In the genomic region with DNA sequence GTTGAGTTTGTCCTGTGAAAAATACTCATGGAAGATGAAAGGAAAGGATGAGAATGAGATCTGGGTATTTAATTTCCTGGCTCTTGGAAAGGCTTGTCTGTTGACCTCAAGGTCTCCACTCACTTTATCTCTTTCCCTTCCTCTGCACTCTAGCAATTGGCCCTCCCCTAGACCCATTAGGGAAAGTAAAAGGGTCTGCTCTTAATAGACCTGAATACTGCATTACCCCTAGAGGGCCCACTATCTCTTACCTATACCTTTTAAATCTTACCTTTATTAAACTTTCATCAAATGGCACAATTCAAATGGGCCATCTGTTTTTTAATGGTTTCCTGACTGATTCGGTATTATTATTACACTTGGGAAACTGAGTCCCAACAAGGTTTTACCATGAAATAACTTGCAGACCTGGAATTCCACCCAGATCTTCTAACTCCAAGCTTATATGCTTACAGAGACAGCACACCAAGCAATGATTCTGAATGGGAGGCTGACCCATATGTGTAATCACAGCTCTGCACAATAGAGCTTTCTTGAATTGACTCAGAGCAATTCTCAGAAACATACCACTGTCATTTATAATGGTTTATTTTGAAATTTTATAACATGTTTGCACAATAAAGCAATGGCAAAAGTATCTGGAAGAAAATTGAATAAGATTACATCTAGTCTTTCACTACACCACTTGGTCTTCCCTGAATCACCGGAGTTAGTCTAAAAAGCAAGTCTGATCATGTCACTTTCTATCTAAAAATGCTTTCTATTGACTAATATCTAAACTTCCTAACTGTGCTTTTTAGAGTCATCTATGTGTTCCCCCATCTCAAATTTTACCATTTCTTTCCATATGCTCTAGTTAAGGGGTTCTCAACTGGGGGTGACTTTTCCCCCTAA, we compare ENCODE assay signal across 19 cellular contexts.
"Had no signal": no experiment of that assay in that cellular context is flagged by ENCODE, and none has a peak within 500 bp of the region (broad histone marks: within the 10 kb centered on the region; RNA-seq: fewer than 3 reads in every experiment).

No MANE protein-coding gene starts in this region.

- H3K4me1 ChIP-seq: colonic mucosa, left ventricle myocardium inferior, prostate gland, right atrium auricular region, tibial nerve had no signal

- DNase-seq: activated CD4-positive, alpha-beta T cell treated with anti-CD3 and anti-CD28 coated beads, Interleukin-2, amount 10 ng/mL, durations not matched to agents 24 days and 14 days; activated CD8-positive, alpha-beta T cell treated with anti-CD3 and anti-CD28 coated beads for 36 hours; activated naive CD4-positive, alpha-beta T cell treated with Interleukin-2 at 50 U/mL for 16 hours; activated T-cell treated with anti-CD3 and anti-CD28 coated beads, Interleukin-2, amount 50 U/mL, for 1 hour; colonic mucosa; immature natural killer cell; kidney glomerular epithelial cell; left ventricle myocardium inferior; stimulated activated CD4-positive, alpha-beta T cell treated with anti-CD3 and anti-CD28 coated beads, Interleukin-2, amount 100 ng/mL, for 24 hours; stimulated activated naive CD8-positive, alpha-beta T cell treated with anti-CD3 and anti-CD28 coated beads, Interleukin-15, Interleukin-2, amounts not matched to agents 100 U/mL and 50 U/mL, for 24 hours; T-helper 9 cell had no signal

- H3K27me3 Mint-ChIP-seq: activated CD4-positive, alpha-beta T cell treated with anti-CD3 and anti-CD28 coated beads, Interleukin-2, amount 10 ng/mL, durations not matched to agents 24 days and 14 days; brain; central memory CD8-positive, alpha-beta T cell had no signal

- H3K27ac Mint-ChIP-seq: activated CD4-positive, alpha-beta T cell treated with anti-CD3 and anti-CD28 coated beads, Interleukin-2, amount 10 ng/mL, durations not matched to agents 24 days and 14 days; activated CD8-positive, alpha-beta T cell treated with anti-CD3 and anti-CD28 coated beads for 36 hours; activated T-helper 2 cell treated with anti-CD3 and anti-CD28 coated beads, Interferon-gamma antibody, Interleukin-2, Interleukin-4, amounts not matched to agents 10 μg/mL and 5 μg/mL and 100 μg/mL, durations not matched to agents 14 hours and 24 hours and 36 hours; immature natural killer cell had no signal

- H3K36me3 Mint-ChIP-seq: brain, immature natural killer cell had no signal

- H3K9me3 Mint-ChIP-seq: activated CD4-positive, alpha-beta T cell treated with anti-CD3 and anti-CD28 coated beads, Interleukin-2, amount 10 ng/mL, durations not matched to agents 24 days and 14 days; activated CD8-positive, alpha-beta T cell treated with anti-CD3 and anti-CD28 coated beads for 36 hours; activated T-helper 2 cell treated with anti-CD3 and anti-CD28 coated beads, Interferon-gamma antibody, Interleukin-2, Interleukin-4, amounts not matched to agents 10 μg/mL and 5 μg/mL and 100 μg/mL, durations not matched to agents 14 hours and 24 hours and 36 hours; brain; neural crest cell had no signal

- H3K27me3 ChIP-seq: colonic mucosa, right atrium auricular region, tibial nerve had no signal

- H3K36me3 ChIP-seq: colonic mucosa, left ventricle myocardium inferior, prostate gland, right atrium auricular region, tibial nerve had no signal

- H3K27ac ChIP-seq: colonic mucosa, left ventricle myocardium inferior, prostate gland, right atrium auricular region, tibial nerve had no signal

- ATAC-seq: activated CD8-positive, alpha-beta T cell treated with anti-CD3 and anti-CD28 coated beads for 36 hours; stimulated activated naive CD8-positive, alpha-beta T cell treated with anti-CD3 and anti-CD28 coated beads, Interleukin-15, Interleukin-2, amounts not matched to agents 100 U/mL and 50 U/mL, for 24 hours had no signal

- H3K4me3 ChIP-seq: colonic mucosa, left ventricle myocardium inferior, prostate gland, right atrium auricular region, tibial nerve had no signal

- H3K4me1 Mint-ChIP-seq: activated CD4-positive, alpha-beta T cell treated with anti-CD3 and anti-CD28 coated beads, Interleukin-2, amount 10 ng/mL, durations not matched to agents 24 days and 14 days; central memory CD8-positive, alpha-beta T cell; immature natural killer cell had no signal

- H3K9me3 ChIP-seq: colonic mucosa, left ventricle myocardium inferior, prostate gland, right atrium auricular region, tibial nerve had no signal

- FAIRE-seq: urothelium cell line had no signal

- H3K4me3 Mint-ChIP-seq: activated CD4-positive, alpha-beta T cell treated with anti-CD3 and anti-CD28 coated beads, Interleukin-2, amount 10 ng/mL, durations not matched to agents 24 days and 14 days; activated CD8-positive, alpha-beta T cell treated with anti-CD3 and anti-CD28 coated beads for 36 hours; brain; central memory CD8-positive, alpha-beta T cell; immature natural killer cell; neural crest cell had no signal
